ENCODE assay signal across 24 cellular contexts in genomic region chr7:43141091-43141490, GRCh38. TPM values are rescaled to one million over a fixed set of nuclear protein-coding genes. Genes with fewer than 3 reads are reported as not detected.
DNase-seq lines count a peak whose midpoint lies in the region; ATAC-seq and TF ChIP-seq lines count a peak whose summit lies in the region.
"Had no signal": no experiment of that assay in that cellular context is flagged by ENCODE, and none has a peak within 500 bp of the region (broad histone marks: within the 10 kb centered on the region; RNA-seq: fewer than 3 reads in every experiment).

No MANE protein-coding gene starts in this region.

- H3K4me3 Mint-ChIP-seq in activated CD8-positive, alpha-beta memory T cell treated with anti-CD3 and anti-CD28 coated beads, Interleukin-2, amount 10 ng/mL, durations not matched to agents 7 days and 5 days: no peak overlapping the region
- H3K4me3 Mint-ChIP-seq in natural killer cell: no peak overlapping the region
- H3K4me3 Mint-ChIP-seq: activated naive CD8-positive, alpha-beta T cell treated with anti-CD3 and anti-CD28 coated beads, Interleukin-2, amount 10 ng/mL, durations not matched to agents 7 days and 5 days; immature natural killer cell; neural crest cell; T-helper 2 cell treated with Interferon-gamma antibody and Interleukin-4, amounts not matched to agents 5 μg/mL and 100 μg/mL, for 36 hours; type B pancreatic cell had no signal

- no peaks in the 10 kb centered on the region for H4K20me1 ChIP-seq in mammary epithelial cell (ENCODE audit: insufficient read depth, low read length)

- H3K27ac ChIP-seq in mammary epithelial cell (ENCODE audit: insufficient read depth, low read depth, low read length): no peak overlapping the region
- H3K27ac ChIP-seq: coronary artery, right lobe of liver, SK-N-MC had no signal

- H3K36me3 ChIP-seq in mammary epithelial cell (ENCODE audit: insufficient read depth, low read length) (no peaks in the 10 kb centered on the region), HAP-1 (replicated peaks) (no peaks in the 10 kb centered on the region)
- H3K36me3 ChIP-seq: right lobe of liver had no signal

- DNase-seq in ELF-1 (ENCODE audit: low read depth, low spot score): peak; percentile 75
- DNase-seq in M059J (ENCODE audit: low read depth): peak; percentile 22
- DNase-seq in mammary epithelial cell: peak; percentile 31
- DNase-seq in islet precursor cell: peak; percentile 75
- no peak for DNase-seq in GM10248 (ENCODE audit: extremely low spot score)
- no peak for DNase-seq in HAP-1 (ENCODE audit: low spot score in 2 of 2)
- DNase-seq in activated CD8-positive, alpha-beta memory T cell treated with anti-CD3 and anti-CD28 coated beads, Interleukin-2, amount 10 ng/mL, durations not matched to agents 7 days and 5 days: no peak
- DNase-seq in natural killer cell: no peak
- DNase-seq: activated CD8-positive, alpha-beta memory T cell treated with anti-CD3 and anti-CD28 coated beads, Interleukin-2, amount 50 U/mL, for 48 hours; activated naive CD8-positive, alpha-beta T cell treated with anti-CD3 and anti-CD28 coated beads, Interleukin-2, amount 10 ng/mL, durations not matched to agents 7 days and 5 days; C1 segment of cervical spinal cord; EL; glutamatergic neuron; immature natural killer cell; NCI-H524 treated with DMSO at 0.1 percent for 48 hours; right lobe of liver had no signal

- H3K4me1 ChIP-seq in mammary epithelial cell (ENCODE audit: insufficient read depth, low read length) (peaks cover 15% of the 10 kb centered on the region), HAP-1 (no peaks in the 10 kb centered on the region)
- H3K4me1 ChIP-seq: right lobe of liver had no signal

- no peaks in the 10 kb centered on the region for H3K4me1 Mint-ChIP-seq in activated CD8-positive, alpha-beta memory T cell treated with anti-CD3 and anti-CD28 coated beads, Interleukin-2, amount 10 ng/mL, durations not matched to agents 7 days and 5 days
- H3K4me1 Mint-ChIP-seq in natural killer cell: no peaks in the 10 kb centered on the region
- H3K4me1 Mint-ChIP-seq: activated naive CD8-positive, alpha-beta T cell treated with anti-CD3 and anti-CD28 coated beads, Interleukin-2, amount 10 ng/mL, durations not matched to agents 7 days and 5 days; immature natural killer cell had no signal

- no peaks in the 10 kb centered on the region for H3K36me3 Mint-ChIP-seq in activated CD8-positive, alpha-beta memory T cell treated with anti-CD3 and anti-CD28 coated beads, Interleukin-2, amount 10 ng/mL, durations not matched to agents 7 days and 5 days
- H3K36me3 Mint-ChIP-seq in natural killer cell: no peaks in the 10 kb centered on the region
- H3K36me3 Mint-ChIP-seq: activated naive CD8-positive, alpha-beta T cell treated with anti-CD3 and anti-CD28 coated beads, Interleukin-2, amount 10 ng/mL, durations not matched to agents 7 days and 5 days; immature natural killer cell; type B pancreatic cell had no signal

- H3K27me3 ChIP-seq in mammary epithelial cell (ENCODE audit: insufficient read depth, low read length) (no peaks in the 10 kb centered on the region), HAP-1 (ENCODE audit: low read depth) (no peaks in the 10 kb centered on the region)
- H3K27me3 ChIP-seq: right lobe of liver had no signal

- no peak for ATAC-seq in activated CD8-positive, alpha-beta memory T cell treated with anti-CD3 and anti-CD28 coated beads, Interleukin-2, amount 10 ng/mL, durations not matched to agents 7 days and 5 days
- ATAC-seq in natural killer cell: no peak
- ATAC-seq: right lobe of liver had no signal

- H3K4me2 ChIP-seq in mammary epithelial cell (ENCODE audit: insufficient read depth, low read depth, low read length): no peak overlapping the region

- no TSS peak for BruUV-seq in mammary epithelial cell (replicated peaks; lab: Mats Ljungman, UMichigan)

- no peak overlapping the region for H3K27ac Mint-ChIP-seq in activated CD8-positive, alpha-beta memory T cell treated with anti-CD3 and anti-CD28 coated beads, Interleukin-2, amount 10 ng/mL, durations not matched to agents 7 days and 5 days
- H3K27ac Mint-ChIP-seq in natural killer cell: no peak overlapping the region
- H3K27ac Mint-ChIP-seq: activated naive CD8-positive, alpha-beta T cell treated with anti-CD3 and anti-CD28 coated beads, Interleukin-2, amount 10 ng/mL, durations not matched to agents 7 days and 5 days; activated T-helper 2 cell treated with anti-CD3 and anti-CD28 coated beads, Interferon-gamma antibody, Interleukin-2, Interleukin-4, amounts not matched to agents 10 μg/mL and 5 μg/mL and 100 μg/mL, durations not matched to agents 14 hours and 24 hours and 36 hours; immature natural killer cell; T-helper 2 cell treated with Interferon-gamma antibody and Interleukin-4, amounts not matched to agents 5 μg/mL and 100 μg/mL, for 36 hours; type B pancreatic cell had no signal

- TF ChIP-seq CTCF in mammary epithelial cell (conservative IDR thresholded peaks at IDR 0.05 in 1 of 2, IDR thresholded peaks at IDR 0.05 in 1 of 2; ENCODE audit: extremely low read depth in 1 of 2, insufficient read depth in 1 of 2, low read depth in 1 of 2, low read length in 2 of 2): no peak
- TF ChIP-seq CTCF in GM10248 (IDR thresholded peaks at IDR 0.05; ENCODE audit: control extremely low read depth, extremely low read depth, low read depth, missing control alignments): no peak
- TF ChIP-seq CTCF in natural killer cell (IDR thresholded peaks at IDR 0.05): no peak

- H3K9me3 ChIP-seq in mammary epithelial cell (replicated peaks; ENCODE audit: insufficient read depth, low read length) (no peaks in the 10 kb centered on the region), HAP-1 (no peaks in the 10 kb centered on the region)
- H3K9me3 ChIP-seq: right lobe of liver had no signal

- H2AFZ ChIP-seq in mammary epithelial cell (ENCODE audit: low read depth, low read length): no peak overlapping the region

- 65% methylated on average over 5 of the region's 5 CpGs for WGBS in mammary epithelial cell (ENCODE audit: low coverage, missing lambda C conversion rate)

- in situ Hi-C loops in mammary epithelial cell (cut with MboI; ENCODE audit: low sequenced_read_pairs in 2 of 2) (no loop called here), HAP-1 (cut with MboI; ENCODE audit: low sequenced_read_pairs) (no loop called here)

- CTCF ChIA-PET in mammary epithelial cell (lab: Charles Lee; ENCODE audit: low non-redundant PET) (no interaction called here), GM10248 (lab: Yijun Ruan, JAX) (no interaction called here)
- CTCF ChIA-PET in activated CD8-positive, alpha-beta memory T cell treated with anti-CD3 and anti-CD28 coated beads, Interleukin-2, amount 10 ng/mL, durations not matched to agents 7 days and 5 days (lab: Charles Lee): no interaction called here

- dilution Hi-C loops in mammary epithelial cell (cut with HindIII; ENCODE audit: low sequenced_read_pairs): no loop called here

- POLR2A ChIA-PET in GM10248 (lab: Yijun Ruan, JAX): no interaction called here

- no peaks in the 10 kb centered on the region for H3K79me2 ChIP-seq in mammary epithelial cell (ENCODE audit: insufficient read depth, low read length)

- peaks cover 21% of the 10 kb centered on the region for H3K27me3 Mint-ChIP-seq in activated CD8-positive, alpha-beta memory T cell treated with anti-CD3 and anti-CD28 coated beads, Interleukin-2, amount 10 ng/mL, durations not matched to agents 7 days and 5 days
- H3K27me3 Mint-ChIP-seq in natural killer cell (ENCODE audit: low read depth in 2 of 2): peaks cover 12 to 13% of the 10 kb centered on the region in 2 donors

- intact Hi-C loops in mammary epithelial cell (cut with micrococcal nuclease) (no loop called here), natural killer cell (cut with micrococcal nuclease) (no loop called here)

- H3K9ac ChIP-seq in mammary epithelial cell (ENCODE audit: insufficient read depth, low read length): no peak overlapping the region

- H3K9me3 Mint-ChIP-seq in activated CD8-positive, alpha-beta memory T cell treated with anti-CD3 and anti-CD28 coated beads, Interleukin-2, amount 10 ng/mL, durations not matched to agents 7 days and 5 days (ENCODE audit: low read depth): no peaks in the 10 kb centered on the region
- no peaks in the 10 kb centered on the region for H3K9me3 Mint-ChIP-seq in natural killer cell
- H3K9me3 Mint-ChIP-seq: activated naive CD8-positive, alpha-beta T cell treated with anti-CD3 and anti-CD28 coated beads, Interleukin-2, amount 10 ng/mL, durations not matched to agents 7 days and 5 days; activated T-helper 2 cell treated with anti-CD3 and anti-CD28 coated beads, Interferon-gamma antibody, Interleukin-2, Interleukin-4, amounts not matched to agents 10 μg/mL and 5 μg/mL and 100 μg/mL, durations not matched to agents 14 hours and 24 hours and 36 hours; T-helper 2 cell treated with Interferon-gamma antibody and Interleukin-4, amounts not matched to agents 5 μg/mL and 100 μg/mL, for 36 hours; type B pancreatic cell had no signal

- H3K4me3 ChIP-seq in mammary epithelial cell (replicated peaks in 1 of 3; ENCODE audit: insufficient read depth in 1 of 3, low read depth in 2 of 3, low read length in 3 of 3): no peak overlapping the region
- H3K4me3 ChIP-seq in HAP-1: no peak overlapping the region
- H3K4me3 ChIP-seq: coronary artery, right lobe of liver, SK-N-MC had no signal

RNA-seq across cellular contexts. Expression of gene HECW1, which starts 28.6 kb away (rescaled TPM):
- 6.7 and 15.6 TPM in 2 replicates for total RNA-seq in M059J (2014; rRNA removed; shearing (Covaris generic))
- total RNA-seq in mammary epithelial cell (not detected), natural killer cell (not detected)
- not detected for polyA plus RNA-seq in mammary epithelial cell
- polyA minus RNA-seq in mammary epithelial cell: not detected
- total RNA-seq in activated CD8-positive, alpha-beta memory T cell treated with anti-CD3 and anti-CD28 coated beads, Interleukin-2, amount 10 ng/mL, durations not matched to agents 7 days and 5 days: not detected
- total RNA-seq: activated naive CD8-positive, alpha-beta T cell treated with anti-CD3 and anti-CD28 coated beads, Interleukin-2, amount 10 ng/mL, durations not matched to agents 7 days and 5 days; activated T-helper 2 cell treated with anti-CD3 and anti-CD28 coated beads, Interferon-gamma antibody, Interleukin-2, Interleukin-4, amounts not matched to agents 10 μg/mL and 5 μg/mL and 100 μg/mL, durations not matched to agents 14 hours and 24 hours and 36 hours; LHCN-M2 had no signal
- polyA plus RNA-seq: immature natural killer cell, liver had no signal

Comparison
In these comparisons a context has a peak if more than half of its experiments do, and no peak if none do; other contexts are left out.
1. DNase-seq: peak in ELF-1 (single experiment), M059J (single experiment), mammary epithelial cell (single experiment) and islet precursor cell (single experiment); none in GM10248 (single experiment), HAP-1 (0 of 2), activated CD8-positive, alpha-beta memory T cell treated with anti-CD3 and anti-CD28 coated beads, Interleukin-2, amount 10 ng/mL, durations not matched to agents 7 days and 5 days (single experiment) and natural killer cell (single experiment).